Comparison of ENCODE assay signal across 13 cellular contexts in the genomic region with DNA sequence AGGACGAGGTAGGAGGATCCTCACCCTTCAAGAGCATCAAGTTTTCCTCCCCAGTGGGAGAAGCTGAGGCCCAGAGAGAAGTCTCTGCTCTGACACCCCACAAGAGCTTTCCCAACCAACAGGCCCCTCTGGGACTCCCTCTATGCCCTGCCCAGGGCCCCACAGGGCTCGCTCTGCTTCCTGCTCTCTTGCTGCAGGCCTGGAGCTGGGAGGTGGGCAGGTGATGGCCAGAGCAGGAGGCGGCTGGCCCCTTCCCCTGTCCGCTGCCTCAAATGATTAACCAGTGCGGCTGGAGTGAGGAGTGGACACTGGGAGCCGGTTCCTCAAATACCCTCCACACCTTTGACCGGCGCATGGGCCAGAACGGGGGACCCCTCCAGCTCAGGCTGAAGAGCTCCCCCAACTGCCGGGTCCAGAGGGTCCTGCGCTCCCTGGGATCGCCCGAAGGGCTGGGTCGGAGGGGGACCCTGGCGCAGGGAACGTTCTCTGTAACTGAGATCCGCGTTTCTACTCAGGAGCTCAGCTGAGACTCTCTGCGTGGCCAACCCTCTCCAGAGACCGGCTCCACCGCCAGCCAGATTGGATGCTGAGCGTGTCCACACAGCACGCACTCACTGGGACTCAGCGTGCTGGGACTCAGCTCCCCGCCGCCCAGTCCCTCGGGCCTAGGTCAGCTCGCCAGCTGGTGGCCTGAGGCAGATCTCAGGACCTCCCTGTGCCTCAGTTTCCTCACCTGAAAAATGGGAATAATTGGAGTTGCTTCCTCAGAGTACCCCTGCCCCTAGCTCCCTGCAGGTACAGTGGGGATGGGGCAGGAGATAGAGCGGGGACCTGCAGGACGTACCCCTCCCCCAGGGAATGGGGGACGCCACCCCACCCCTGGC. TPM values are rescaled to one million over a fixed set of nuclear protein-coding genes. Genes with fewer than 3 reads are reported as not detected.
A peak's percentile ranks its signal among the peaks of the same experiment; 100 is the strongest.
DNase-seq lines count a peak whose midpoint lies in the region; ATAC-seq and TF ChIP-seq lines count a peak whose summit lies in the region.
"Had no signal": no experiment of that assay in that cellular context is flagged by ENCODE, and none has a peak within 500 bp of the region (broad histone marks: within the 10 kb centered on the region; RNA-seq: fewer than 3 reads in every experiment).

No MANE protein-coding gene starts in this region.

- H3K9me3 ChIP-seq in Panc1 (ENCODE audit: control insufficient read depth, insufficient read depth, low read depth, low read length) (no peaks in the 10 kb centered on the region), upper lobe of left lung (no peaks in the 10 kb centered on the region)

- CTCF ChIA-PET in Panc1 (lab: Charles Lee) = interaction anchor here (1.1 kb wide), 1 partner anchor 71 kb away, joined by 3 read pairs; no protein-coding TSS in a partner anchor

- TF ChIP-seq EP300 in upper lobe of left lung (IDR thresholded peaks at IDR 0.05) = no peak

- H3K27ac ChIP-seq in Panc1 (ENCODE audit: low read length) = peak overlapping the region; percentile 95
- H3K27ac ChIP-seq in upper lobe of left lung = no peak overlapping the region

- intact Hi-C loops in Panc1 (cut with micrococcal nuclease; ENCODE audit: unreplicated experiment) = no loop called here

- 0 to 6% methylated on average over 14 to 20 of the region's 31 CpGs for WGBS in upper lobe of left lung, 2 donors

- no peaks in the 10 kb centered on the region for H3K9me3 Mint-ChIP-seq in activated naive CD8-positive, alpha-beta T cell treated with anti-CD3 and anti-CD28 coated beads, Interleukin-2, amount 10 ng/mL, durations not matched to agents 7 days and 5 days
- no peaks in the 10 kb centered on the region for H3K9me3 Mint-ChIP-seq in activated naive CD8-positive, alpha-beta T cell treated with anti-CD3 and anti-CD28 coated beads, Interleukin-2, amount 50 U/mL, for 24 hours
- H3K9me3 Mint-ChIP-seq: activated naive CD4-positive, alpha-beta T cell treated with anti-CD3 and anti-CD28 coated beads, Interleukin-2, amount 10 ng/mL, durations not matched to agents 7 days and 5 days; CD4-positive, alpha-beta T cell had no signal

- ATAC-seq in activated naive CD8-positive, alpha-beta T cell treated with anti-CD3 and anti-CD28 coated beads, Interleukin-2, amount 10 ng/mL, durations not matched to agents 7 days and 5 days (ENCODE audit: low read depth) = peak; percentile 26
- ATAC-seq in activated naive CD8-positive, alpha-beta T cell treated with anti-CD3 and anti-CD28 coated beads, Interleukin-2, amount 50 U/mL, for 24 hours = no peak
- ATAC-seq in Panc1 (peak; percentile 55), GM21367 (IDR thresholded peaks at IDR 0.05; ENCODE audit: unreplicated experiment) (no peak), upper lobe of left lung (ENCODE audit: low FRiP score in 2 of 2) (no peak)

- peaks cover 7% of the 10 kb centered on the region for H3K4me1 Mint-ChIP-seq in activated naive CD8-positive, alpha-beta T cell treated with anti-CD3 and anti-CD28 coated beads, Interleukin-2, amount 10 ng/mL, durations not matched to agents 7 days and 5 days
- peaks cover 18% of the 10 kb centered on the region for H3K4me1 Mint-ChIP-seq in activated naive CD8-positive, alpha-beta T cell treated with anti-CD3 and anti-CD28 coated beads, Interleukin-2, amount 50 U/mL, for 24 hours

- POLR2A ChIA-PET in activated naive CD8-positive, alpha-beta T cell treated with anti-CD3 and anti-CD28 coated beads, Interleukin-2, amount 10 ng/mL, durations not matched to agents 7 days and 5 days (lab: Charles Lee) = interaction anchor here (0.6 kb wide), 1 partner anchor 10 kb away, joined by 4 read pairs; no protein-coding TSS in a partner anchor
- POLR2A ChIA-PET in Panc1 (lab: Charles Lee) = interaction anchor here (0.5 kb wide), 1 partner anchor 69 kb away, joined by 5 read pairs; no protein-coding TSS in a partner anchor

- in situ Hi-C loops in Panc1 (cut with HindIII; ENCODE audit: low pct_unique_long_range_greater_than_20kb, low sequenced_read_pairs) = no loop called here

- BruUV-seq in Panc1 (replicated peaks; lab: Mats Ljungman, UMichigan) = no TSS peak

- no peak for DNase-seq in activated naive CD8-positive, alpha-beta T cell treated with anti-CD3 and anti-CD28 coated beads, Interleukin-2, amount 10 ng/mL, durations not matched to agents 7 days and 5 days
- DNase-seq in activated naive CD8-positive, alpha-beta T cell treated with anti-CD3 and anti-CD28 coated beads, Interleukin-2, amount 50 U/mL, for 24 hours = no peak
- DNase-seq in Panc1 (ENCODE audit: low read depth, low spot score) = no peak
- DNase-seq in fibroblast of pulmonary artery (ENCODE audit: low read depth) = peak; percentile 52
- no peak for DNase-seq in dedifferentiated amniotic fluid mesenchymal stem cell (ENCODE audit: extremely low spot score)
- no peak for DNase-seq in globus pallidus (ENCODE audit: low spot score)
- DNase-seq in upper lobe of left lung = no peak
- DNase-seq: stimulated activated CD4-positive, alpha-beta T cell treated with anti-CD3 and anti-CD28 coated beads, Interleukin-12 subunit alpha, Interleukin-12 subunit beta, amount 100 ng/mL, for 4 hours had no signal

- peak overlapping the region in 1 of 2 experiments; percentile 32; a peak in 2 of 4 replicates for H3K4me3 ChIP-seq in Panc1 (ENCODE audit: low read depth in 2 of 2, low read length in 2 of 2)
- H3K4me3 ChIP-seq in fibroblast of pulmonary artery (replicated peaks; ENCODE audit: low read depth, low read length) = no peak overlapping the region
- no peak overlapping the region for H3K4me3 ChIP-seq in upper lobe of left lung

- H3K27me3 ChIP-seq in Panc1 (ENCODE audit: control insufficient read depth, insufficient read depth, low read length) (no peaks in the 10 kb centered on the region), upper lobe of left lung (peaks cover 2 to 74% (median 48%) of the 10 kb centered on the region in 4 donors)

- H3K36me3 ChIP-seq in Panc1 (ENCODE audit: control insufficient read depth, insufficient read depth, low read length) = no peaks in the 10 kb centered on the region; the same call in 1 of the 2 replicates
- no peaks in the 10 kb centered on the region for H3K36me3 ChIP-seq in upper lobe of left lung

- no peak for TF ChIP-seq POLR2A in upper lobe of left lung (IDR thresholded peaks at IDR 0.05)

- no peak overlapping the region for H3K27ac Mint-ChIP-seq in activated naive CD8-positive, alpha-beta T cell treated with anti-CD3 and anti-CD28 coated beads, Interleukin-2, amount 10 ng/mL, durations not matched to agents 7 days and 5 days
- no peak overlapping the region for H3K27ac Mint-ChIP-seq in activated naive CD8-positive, alpha-beta T cell treated with anti-CD3 and anti-CD28 coated beads, Interleukin-2, amount 50 U/mL, for 24 hours
- H3K27ac Mint-ChIP-seq: activated naive CD4-positive, alpha-beta T cell treated with anti-CD3 and anti-CD28 coated beads, Interleukin-2, amount 10 ng/mL, durations not matched to agents 7 days and 5 days; CD4-positive, alpha-beta T cell had no signal

- H3K27me3 Mint-ChIP-seq in activated naive CD8-positive, alpha-beta T cell treated with anti-CD3 and anti-CD28 coated beads, Interleukin-2, amount 10 ng/mL, durations not matched to agents 7 days and 5 days = peaks cover 39% of the 10 kb centered on the region
- H3K27me3 Mint-ChIP-seq in activated naive CD8-positive, alpha-beta T cell treated with anti-CD3 and anti-CD28 coated beads, Interleukin-2, amount 50 U/mL, for 24 hours = peaks cover 40% of the 10 kb centered on the region

- H3K4me1 ChIP-seq in Panc1 (ENCODE audit: control insufficient read depth, insufficient read depth, low read length) = peaks cover 37% of the 10 kb centered on the region
- H3K4me1 ChIP-seq in upper lobe of left lung = peaks cover 23 to 41% (median 25%) of the 10 kb centered on the region in 4 donors

- no peaks in the 10 kb centered on the region for H3K36me3 Mint-ChIP-seq in activated naive CD8-positive, alpha-beta T cell treated with anti-CD3 and anti-CD28 coated beads, Interleukin-2, amount 10 ng/mL, durations not matched to agents 7 days and 5 days
- no peaks in the 10 kb centered on the region for H3K36me3 Mint-ChIP-seq in activated naive CD8-positive, alpha-beta T cell treated with anti-CD3 and anti-CD28 coated beads, Interleukin-2, amount 50 U/mL, for 24 hours (ENCODE audit: low read depth)
- H3K36me3 Mint-ChIP-seq: activated naive CD4-positive, alpha-beta T cell treated with anti-CD3 and anti-CD28 coated beads, Interleukin-2, amount 10 ng/mL, durations not matched to agents 7 days and 5 days had no signal

- peak overlapping the region; percentile 5 for H3K4me3 Mint-ChIP-seq in activated naive CD8-positive, alpha-beta T cell treated with anti-CD3 and anti-CD28 coated beads, Interleukin-2, amount 10 ng/mL, durations not matched to agents 7 days and 5 days
- no peak overlapping the region for H3K4me3 Mint-ChIP-seq in activated naive CD8-positive, alpha-beta T cell treated with anti-CD3 and anti-CD28 coated beads, Interleukin-2, amount 50 U/mL, for 24 hours
- H3K4me3 Mint-ChIP-seq: activated naive CD4-positive, alpha-beta T cell treated with anti-CD3 and anti-CD28 coated beads, Interleukin-2, amount 10 ng/mL, durations not matched to agents 7 days and 5 days; CD4-positive, alpha-beta T cell had no signal

- no peak for TF ChIP-seq CTCF in Panc1 (IDR thresholded peaks at IDR 0.05)
- no peak for TF ChIP-seq CTCF in fibroblast of pulmonary artery (IDR thresholded peaks at IDR 0.05; ENCODE audit: low read length, missing control alignments)
- TF ChIP-seq CTCF in upper lobe of left lung (IDR thresholded peaks at IDR 0.05) = no peak

RNA-seq across cellular contexts. Expression of a gene that starts 6.7 kb away (rescaled TPM):
- not detected for total RNA-seq in activated naive CD8-positive, alpha-beta T cell treated with anti-CD3 and anti-CD28 coated beads, Interleukin-2, amount 10 ng/mL, durations not matched to agents 7 days and 5 days
- total RNA-seq in Panc1 (2021; ENCODE audit: unreplicated experiment) (16.5 TPM), upper lobe of left lung (not detected)
- polyA plus RNA-seq in Panc1 (2012; ENCODE audit: insufficient read length) = 22.2 TPM
- total RNA-seq: CD4-positive, alpha-beta T cell; mononuclear cell; subcutaneous adipose tissue had no signal

Comparison
In these comparisons a context has a peak if more than half of its experiments do, and no peak if none do; other contexts are left out.
1. ATAC-seq: peak in activated naive CD8-positive, alpha-beta T cell treated with anti-CD3 and anti-CD28 coated beads, Interleukin-2, amount 10 ng/mL, durations not matched to agents 7 days and 5 days (single experiment) and Panc1 (single experiment); none in activated naive CD8-positive, alpha-beta T cell treated with anti-CD3 and anti-CD28 coated beads, Interleukin-2, amount 50 U/mL, for 24 hours (single experiment), GM21367 (single experiment) and upper lobe of left lung (0 of 2).
2. RNA of a gene that starts 6.7 kb away (total RNA-seq): 16.5 TPM in Panc1 (single experiment); not detected in activated naive CD8-positive, alpha-beta T cell treated with anti-CD3 and anti-CD28 coated beads, Interleukin-2, amount 10 ng/mL, durations not matched to agents 7 days and 5 days and not detected in upper lobe of left lung; every median in the first group is over 10 times any median in the second.